35 cellular contexts compared by ENCODE assay signal in genomic region chr9:14906000-14906399, GRCh38. TPM values are rescaled to one million over a fixed set of nuclear protein-coding genes. Genes with fewer than 3 reads are reported as not detected.
DNase-seq lines count a peak whose midpoint lies in the region; ATAC-seq and TF ChIP-seq lines count a peak whose summit lies in the region.
"Had no signal": no experiment of that assay in that cellular context is flagged by ENCODE, and none has a peak within 500 bp of the region (broad histone marks: within the 10 kb centered on the region; RNA-seq: fewer than 3 reads in every experiment).

No MANE protein-coding gene starts in this region.

- no peak overlapping the region for H3K4me3 Mint-ChIP-seq in activated T-cell treated with anti-CD3 and anti-CD28 coated beads, Interleukin-2, amount 50 U/mL, for 72 hours
- H3K4me3 Mint-ChIP-seq: activated CD8-positive, alpha-beta T cell treated with anti-CD3 and anti-CD28 coated beads, Interleukin-2, amount 10 ng/mL, durations not matched to agents 7 days and 5 days; activated naive CD4-positive, alpha-beta T cell treated with anti-CD3 and anti-CD28 coated beads, Interleukin-2, amount 50 U/mL, for 24 hours; HFFc6; stimulated activated naive CD8-positive, alpha-beta T cell treated with anti-CD3 and anti-CD28 coated beads, Interleukin-15, amount 100 ng/mL, for 72 hours had no signal

- H3K9ac ChIP-seq in trophoblast cell (ENCODE audit: low read length), result no peak overlapping the region
- H3K9ac ChIP-seq: GM23248 had no signal

- H3K14ac ChIP-seq in trophoblast cell (ENCODE audit: low read length), result no peak overlapping the region

- TF ChIP-seq POLR2A in heart left ventricle (IDR thresholded peaks at IDR 0.05) (no peak), uterus (IDR thresholded peaks at IDR 0.05) (no peak)

- H4K12ac ChIP-seq in trophoblast cell (ENCODE audit: low read depth, low read length), result no peak overlapping the region

- DNase-seq in heart left ventricle (no peak), right cardiac atrium (no peak), left ventricle myocardium superior (no peak), trophoblast cell (no peak), uterus (no peak), KG1 (lab: John Stamatoyannopoulos, UW) (no peak), hepatic stellate cell (ENCODE audit: low spot score) (no peak)
- no peak for DNase-seq in activated T-cell treated with anti-CD3 and anti-CD28 coated beads, Interleukin-2, amount 50 U/mL, for 72 hours
- DNase-seq: activated CD4-positive, alpha-beta T cell treated with anti-CD3 and anti-CD28 coated beads for 4 hours; activated CD8-positive, alpha-beta T cell treated with anti-CD3 and anti-CD28 coated beads, Interleukin-2, amount 10 ng/mL, durations not matched to agents 7 days and 5 days; amygdala; cortex of kidney; effector memory CD4-positive, alpha-beta T cell; GDM1; glutamatergic neuron; GM23248; HFFc6; IMR-90; NCI-H146; NCI-H2107; NCI-H446; NCI-H82; ovary; retina; stimulated activated CD8-positive, alpha-beta memory T cell treated with anti-CD3 and anti-CD28 coated beads, Interleukin-4, amount 100 ng/mL, for 48 hours; stimulated activated naive CD8-positive, alpha-beta T cell treated with anti-CD3 and anti-CD28 coated beads, Interleukin-15, amount 100 ng/mL, for 72 hours; T1000; thyroid gland had no signal

- H3K4ac ChIP-seq in trophoblast cell (ENCODE audit: low read depth, low read length), result no peak overlapping the region

- H3K79me1 ChIP-seq in trophoblast cell (ENCODE audit: low read length), result peaks cover 24% of the 10 kb centered on the region

- H3K36me3 ChIP-seq in heart left ventricle (no peaks in the 10 kb centered on the region), trophoblast cell (ENCODE audit: control insufficient read depth in 1 of 2, insufficient read depth in 2 of 2, low read length in 2 of 2) (peaks cover 0 to 4% of the 10 kb centered on the region in 2 experiments), uterus (no peaks in the 10 kb centered on the region)
- H3K36me3 ChIP-seq: breast epithelium, ovary, SJSA1, thyroid gland had no signal

- no peak overlapping the region for H4K8ac ChIP-seq in trophoblast cell (ENCODE audit: low read depth, low read length)

- H3K4me1 ChIP-seq in heart left ventricle, result peaks cover 0 to 24% (median 2%) of the 10 kb centered on the region in 12 donors
- H3K4me1 ChIP-seq in right cardiac atrium (ENCODE audit: control insufficient read depth, insufficient read depth, low read length), result peaks cover 6% of the 10 kb centered on the region
- H3K4me1 ChIP-seq in trophoblast cell (ENCODE audit: control insufficient read depth in 1 of 2, insufficient read depth in 2 of 2, low read length in 2 of 2), result peaks cover 20 to 29% of the 10 kb centered on the region in 2 experiments
- peaks cover 0 to 1% of the 10 kb centered on the region in 2 donors for H3K4me1 ChIP-seq in uterus
- H3K4me1 ChIP-seq: breast epithelium had no signal

- H2BK5ac ChIP-seq in trophoblast cell (ENCODE audit: low read depth, low read length, poor library complexity), result peak overlapping the region; percentile 39

- no peaks in the 10 kb centered on the region for H3K4me1 Mint-ChIP-seq in activated T-cell treated with anti-CD3 and anti-CD28 coated beads, Interleukin-2, amount 50 U/mL, for 72 hours (ENCODE audit: low read depth)
- H3K4me1 Mint-ChIP-seq: activated naive CD4-positive, alpha-beta T cell treated with anti-CD3 and anti-CD28 coated beads, Interleukin-2, amount 50 U/mL, for 24 hours; stimulated activated naive CD8-positive, alpha-beta T cell treated with anti-CD3 and anti-CD28 coated beads, Interleukin-15, amount 100 ng/mL, for 72 hours had no signal

- peaks cover 17% of the 10 kb centered on the region for H3K79me2 ChIP-seq in trophoblast cell (ENCODE audit: control insufficient read depth, insufficient read depth, low read length, poor library complexity)

- H2BK12ac ChIP-seq in trophoblast cell (ENCODE audit: low read length), result no peak overlapping the region

- H2AK5ac ChIP-seq in trophoblast cell (ENCODE audit: low read length), result no peak overlapping the region

- H3K36me3 Mint-ChIP-seq in activated T-cell treated with anti-CD3 and anti-CD28 coated beads, Interleukin-2, amount 50 U/mL, for 72 hours (ENCODE audit: insufficient read depth in 2 of 2), result no peaks in the 10 kb centered on the region
- H3K36me3 Mint-ChIP-seq: activated naive CD4-positive, alpha-beta T cell treated with anti-CD3 and anti-CD28 coated beads, Interleukin-2, amount 50 U/mL, for 24 hours had no signal

- H3K4me2 ChIP-seq in trophoblast cell (ENCODE audit: low read length), result no peak overlapping the region

- no peak overlapping the region for H4K91ac ChIP-seq in trophoblast cell (ENCODE audit: low read depth, low read length)

- H3K9me3 Mint-ChIP-seq in activated T-cell treated with anti-CD3 and anti-CD28 coated beads, Interleukin-2, amount 50 U/mL, for 72 hours, result no peaks in the 10 kb centered on the region
- H3K9me3 Mint-ChIP-seq: activated naive CD4-positive, alpha-beta T cell treated with anti-CD3 and anti-CD28 coated beads, Interleukin-2, amount 50 U/mL, for 24 hours; stimulated activated naive CD8-positive, alpha-beta T cell treated with anti-CD3 and anti-CD28 coated beads, Interleukin-15, amount 100 ng/mL, for 72 hours had no signal

- no peak overlapping the region for H3K23ac ChIP-seq in trophoblast cell (ENCODE audit: low read length)

- no peak overlapping the region for H3K27ac Mint-ChIP-seq in activated T-cell treated with anti-CD3 and anti-CD28 coated beads, Interleukin-2, amount 50 U/mL, for 72 hours
- H3K27ac Mint-ChIP-seq: activated CD8-positive, alpha-beta T cell treated with anti-CD3 and anti-CD28 coated beads, Interleukin-2, amount 10 ng/mL, durations not matched to agents 7 days and 5 days; activated naive CD4-positive, alpha-beta T cell treated with anti-CD3 and anti-CD28 coated beads, Interleukin-2, amount 50 U/mL, for 24 hours; HFFc6; stimulated activated naive CD8-positive, alpha-beta T cell treated with anti-CD3 and anti-CD28 coated beads, Interleukin-15, amount 100 ng/mL, for 72 hours had no signal

- H3K9me3 ChIP-seq in heart left ventricle, result no peaks in the 10 kb centered on the region
- H3K9me3 ChIP-seq in right cardiac atrium (ENCODE audit: control insufficient read depth, low read length), result no peaks in the 10 kb centered on the region
- H3K9me3 ChIP-seq in trophoblast cell (ENCODE audit: insufficient read depth, low read depth, low read length), result peaks cover 2% of the 10 kb centered on the region
- no peaks in the 10 kb centered on the region for H3K9me3 ChIP-seq in uterus
- H3K9me3 ChIP-seq: breast epithelium, ovary, SJSA1, thyroid gland had no signal

- TF ChIP-seq CTCF in heart left ventricle (IDR thresholded peaks at IDR 0.05) (no peak), uterus (IDR thresholded peaks at IDR 0.05) (no peak)

- 57 to 69% (median 65%) methylated on average over 5 of the region's 5 CpGs for WGBS in heart left ventricle, 4 donors
- WGBS in right cardiac atrium, result 58% methylated on average over 5 of the region's 5 CpGs
- WGBS in trophoblast cell (ENCODE audit: extremely low coverage, insufficient coverage, insufficient read length), result no CpG with 5 or more reads among the region's 5 CpGs

- no peaks in the 10 kb centered on the region for H3K27me3 ChIP-seq in heart left ventricle
- no peaks in the 10 kb centered on the region for H3K27me3 ChIP-seq in right cardiac atrium (ENCODE audit: control insufficient read depth, insufficient read depth)
- no peaks in the 10 kb centered on the region for H3K27me3 ChIP-seq in trophoblast cell (ENCODE audit: insufficient read depth, low read length)
- no peaks in the 10 kb centered on the region for H3K27me3 ChIP-seq in uterus
- H3K27me3 ChIP-seq: breast epithelium, ovary, SJSA1, thyroid gland had no signal

- ATAC-seq in heart left ventricle (peak in 2 of 4 donors; percentile 41 to 45), right cardiac atrium (no peak), left ventricle myocardium superior (peak; percentile 58)
- ATAC-seq in activated T-cell treated with anti-CD3 and anti-CD28 coated beads, Interleukin-2, amount 50 U/mL, for 72 hours (replicated peaks in 1 of 2), result no peak
- ATAC-seq: activated CD8-positive, alpha-beta T cell treated with anti-CD3 and anti-CD28 coated beads, Interleukin-2, amount 10 ng/mL, durations not matched to agents 7 days and 5 days; stimulated activated naive CD8-positive, alpha-beta T cell treated with anti-CD3 and anti-CD28 coated beads, Interleukin-15, amount 100 ng/mL, for 72 hours had no signal

- no peak overlapping the region for H3K18ac ChIP-seq in trophoblast cell (ENCODE audit: low read length)

- H3K27me3 Mint-ChIP-seq in activated T-cell treated with anti-CD3 and anti-CD28 coated beads, Interleukin-2, amount 50 U/mL, for 72 hours (ENCODE audit: low read depth), result no peaks in the 10 kb centered on the region
- H3K27me3 Mint-ChIP-seq: activated naive CD4-positive, alpha-beta T cell treated with anti-CD3 and anti-CD28 coated beads, Interleukin-2, amount 50 U/mL, for 24 hours; stimulated activated naive CD8-positive, alpha-beta T cell treated with anti-CD3 and anti-CD28 coated beads, Interleukin-15, amount 100 ng/mL, for 72 hours had no signal

- peak overlapping the region in 8 of 12 donors; percentile 28 to 76 (median 39) for H3K27ac ChIP-seq in heart left ventricle
- no peak overlapping the region for H3K27ac ChIP-seq in right cardiac atrium (ENCODE audit: low read length)
- peak overlapping the region; percentile 64 for H3K27ac ChIP-seq in trophoblast cell (ENCODE audit: low read depth, low read length)
- peak overlapping the region; percentile 76 to 81 for H3K27ac ChIP-seq in uterus
- H3K27ac ChIP-seq: epithelial cell of prostate, GM23248, ovary, SJSA1, thyroid gland, VCaP had no signal

- H2BK120ac ChIP-seq in trophoblast cell (ENCODE audit: insufficient read depth, low read length, poor library complexity), result peak overlapping the region; percentile 63

- no peak overlapping the region for H3K4me3 ChIP-seq in heart left ventricle
- no peak overlapping the region for H3K4me3 ChIP-seq in right cardiac atrium (ENCODE audit: low read length)
- H3K4me3 ChIP-seq in trophoblast cell (ENCODE audit: low read depth, low read length), result no peak overlapping the region
- no peak overlapping the region for H3K4me3 ChIP-seq in uterus
- H3K4me3 ChIP-seq: breast epithelium, GM23248, ovary, SJSA1, thyroid gland had no signal

- H2AFZ ChIP-seq in trophoblast cell (ENCODE audit: insufficient read depth, low read length, poor library complexity), result no peak overlapping the region
- H2AFZ ChIP-seq: GM23248 had no signal

- intact Hi-C loops in heart left ventricle (cut with DNase I), result loop anchor here in 1 of 10 donors (5.0 kb wide), 1 partner anchor 36 kb away; no protein-coding TSS in a partner anchor
- intact Hi-C loops in right cardiac atrium (cut with DNase I), result no loop called here
- intact Hi-C loops in left ventricle myocardium superior (cut with micrococcal nuclease), result no loop called here
- intact Hi-C loops in uterus (cut with DNase I; ENCODE audit: low total_unique reads), result no loop called here

RNA-seq across cellular contexts. Expression of gene FREM1, which starts 4.2 kb away (rescaled TPM):
- 1 to 10 TPM in 8 of 9 donors, under 1 TPM in 1; 0.62 to 6.5 (median 2.5) TPM for total RNA-seq in heart left ventricle
- 1 to 10 TPM in 1 of 2 donors, under 1 TPM in 1; 0.29 to 1.1 TPM for polyA plus RNA-seq in heart left ventricle
- total RNA-seq in right cardiac atrium, result 1 to 10 TPM; 3.9 to 8.7 (median 6.0) TPM
- 3.8 TPM for polyA plus RNA-seq in right cardiac atrium
- total RNA-seq in left ventricle myocardium superior, result 2.7 TPM
- 16.5 and 20.5 TPM in 2 replicates for polyA plus RNA-seq in trophoblast cell (2013)
- total RNA-seq in uterus, result 10 to 100 TPM in 3 of 4 donors, 1 to 10 TPM in 1; 7.6 to 92.6 (median 18.4) TPM
- total RNA-seq in activated T-cell treated with anti-CD3 and anti-CD28 coated beads, Interleukin-2, amount 50 U/mL, for 72 hours, result not detected
- total RNA-seq: A172; activated CD8-positive, alpha-beta T cell treated with anti-CD3 and anti-CD28 coated beads, Interleukin-2, amount 10 ng/mL, durations not matched to agents 7 days and 5 days; lung microvascular endothelial cell had no signal
- polyA plus RNA-seq: IMR-90 had no signal
